ENCODE assay signal across 9 cellular contexts in the genomic region with DNA sequence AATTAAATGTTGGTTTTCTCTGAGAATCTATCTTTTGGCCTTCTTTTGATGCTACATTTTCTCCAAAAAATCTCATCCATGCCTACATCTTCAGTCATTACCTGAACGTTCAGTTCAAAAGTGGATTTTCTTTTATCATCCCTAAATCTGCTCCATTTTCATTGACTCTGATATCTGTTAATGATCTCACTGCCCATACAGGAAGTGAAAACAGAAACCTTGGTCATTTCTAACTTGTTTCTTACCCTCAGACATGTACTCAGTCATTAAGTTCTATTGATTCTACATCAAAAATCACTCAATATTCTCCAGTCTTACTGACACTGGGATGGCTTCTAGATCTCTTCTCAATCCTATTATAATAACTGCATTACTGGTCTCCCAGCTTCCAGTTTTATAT.
DNase-seq lines count a peak whose midpoint lies in the region; ATAC-seq lines count a peak whose summit lies in the region.
"Had no signal": no experiment of that assay in that cellular context is flagged by ENCODE, and none has a peak within 500 bp of the region (broad histone marks: within the 10 kb centered on the region; RNA-seq: fewer than 3 reads in every experiment).

No MANE protein-coding gene starts in this region.

- peak; percentile 67 for ATAC-seq in GM18519 (IDR thresholded peaks at IDR 0.05; ENCODE audit: low FRiP score, unreplicated experiment)
- ATAC-seq in GM21515 (IDR thresholded peaks at IDR 0.05; ENCODE audit: unreplicated experiment), result peak; percentile 90
- peak; percentile 95 for ATAC-seq in HG03196 (IDR thresholded peaks at IDR 0.05; ENCODE audit: unreplicated experiment)

- H3K27ac ChIP-seq in cingulate gyrus (ENCODE audit: low read depth, low read length), result peak overlapping the region; percentile 32
- H3K27ac ChIP-seq: transverse colon had no signal

- DNase-seq in SKM-1 (lab: John Stamatoyannopoulos, UW; ENCODE audit: unreplicated experiment) (no peak), NCI-H748 (lab: John Stamatoyannopoulos, UW; ENCODE audit: unreplicated experiment) (no peak), HPDE6-E6E7 (ENCODE audit: extremely low spot score) (no peak)
- no peak for DNase-seq in stimulated activated CD4-positive, alpha-beta T cell treated with anti-CD3 and anti-CD28 coated beads, Interleukin-2, amount 100 ng/mL, for 24 hours
- DNase-seq: transverse colon had no signal
